Comparison of ENCODE assay signal across 9 cellular contexts in genomic region chr6:46220351-46221220, GRCh38. TPM values are rescaled to one million over a fixed set of nuclear protein-coding genes. Genes with fewer than 3 reads are reported as not detected.
DNase-seq lines count a peak whose midpoint lies in the region; ATAC-seq lines count a peak whose summit lies in the region.
"Had no signal": no experiment of that assay in that cellular context is flagged by ENCODE, and none has a peak within 500 bp of the region (broad histone marks: within the 10 kb centered on the region; RNA-seq: fewer than 3 reads in every experiment).

No MANE protein-coding gene starts in this region.

- no peak overlapping the region for H4K91ac ChIP-seq in mesenchymal stem cell (ENCODE audit: low read length)

- no peak overlapping the region for H2BK15ac ChIP-seq in mesenchymal stem cell (ENCODE audit: low read depth, poor library complexity, severe bottlenecking)

- H2AFZ ChIP-seq in mesenchymal stem cell (ENCODE audit: low read depth, low read length), result no peak overlapping the region

- no peak overlapping the region for H2BK120ac ChIP-seq in mesenchymal stem cell (ENCODE audit: low read depth, low read length)

- H2BK5ac ChIP-seq in mesenchymal stem cell (ENCODE audit: low read depth, low read length, poor library complexity, severe bottlenecking), result no peak overlapping the region

- H3K79me1 ChIP-seq in mesenchymal stem cell (replicated peaks; ENCODE audit: low read length, poor library complexity, severe bottlenecking), result no peaks in the 10 kb centered on the region

- H3K27ac ChIP-seq in mesenchymal stem cell (ENCODE audit: low read length, poor library complexity, severe bottlenecking), result no peak overlapping the region
- H3K27ac ChIP-seq: 22Rv1 had no signal

- H3K4ac ChIP-seq in mesenchymal stem cell (ENCODE audit: low read depth in 1 of 2, low read length in 2 of 2), result no peak overlapping the region

- no peaks in the 10 kb centered on the region for H3K9me3 ChIP-seq in mesenchymal stem cell (ENCODE audit: control insufficient read depth, low read length)

- no peak overlapping the region for H2BK12ac ChIP-seq in mesenchymal stem cell (ENCODE audit: low read length in 2 of 2)

- no peak overlapping the region for H3K14ac ChIP-seq in mesenchymal stem cell (ENCODE audit: low read length in 2 of 2)

- no peak overlapping the region for H3K4me3 ChIP-seq in mesenchymal stem cell (ENCODE audit: insufficient read depth in 1 of 2, low read depth in 1 of 2, low read length in 2 of 2)

- H3K4me2 ChIP-seq in mesenchymal stem cell (ENCODE audit: low read length, poor library complexity, severe bottlenecking), result peak overlapping the region; percentile 38

- no peaks in the 10 kb centered on the region for H3K36me3 ChIP-seq in mesenchymal stem cell (ENCODE audit: control insufficient read depth in 1 of 2, insufficient read depth in 2 of 2, low read depth in 1 of 2, low read length in 2 of 2)

- peak; percentile 27 for DNase-seq in SIG-M5 treated with dmso at 0.1 percent for 504 hours (lab: John Stamatoyannopoulos, UW; ENCODE audit: unreplicated experiment)
- no peak for DNase-seq in SIG-M5 (lab: John Stamatoyannopoulos, UW)
- no peak for DNase-seq in mesenchymal stem cell
- DNase-seq in Ammon's horn (ENCODE audit: low spot score), result no peak
- no peak for DNase-seq in AML-193 (lab: John Stamatoyannopoulos, UW)
- DNase-seq in cerebellum (ENCODE audit: low spot score), result no peak

- no peak overlapping the region for H3K18ac ChIP-seq in mesenchymal stem cell (ENCODE audit: low read depth in 1 of 2, low read length in 2 of 2)

- no peak overlapping the region for H3K23ac ChIP-seq in mesenchymal stem cell (ENCODE audit: low read length in 2 of 2)

- peak; percentile 64 for ATAC-seq in GM21576 (IDR thresholded peaks at IDR 0.05; ENCODE audit: unreplicated experiment)
- ATAC-seq in HG03521 (IDR thresholded peaks at IDR 0.05; ENCODE audit: unreplicated experiment), result peak; percentile 72

- no peak overlapping the region for H4K8ac ChIP-seq in mesenchymal stem cell (ENCODE audit: low read length)

- no peak overlapping the region for H2AK5ac ChIP-seq in mesenchymal stem cell (ENCODE audit: low read length, severe bottlenecking)

- H3K9ac ChIP-seq in mesenchymal stem cell (ENCODE audit: low read length), result no peak overlapping the region

- no peaks in the 10 kb centered on the region for H3K27me3 ChIP-seq in mesenchymal stem cell (ENCODE audit: control insufficient read depth in 1 of 2, insufficient read depth in 1 of 2, low read length in 2 of 2)

- WGBS in mesenchymal stem cell, result 56% methylated on average over 6 of the region's 6 CpGs

- no peaks in the 10 kb centered on the region for H3K4me1 ChIP-seq in mesenchymal stem cell (ENCODE audit: control insufficient read depth, insufficient read depth, low read depth, low read length)

RNA-seq across cellular contexts. Expression of gene ENPP5, which starts 49.8 kb away (rescaled TPM):
- polyA plus RNA-seq in mesenchymal stem cell (2013, experiment 1 of 2), result 0.03 TPM
- 0.01 TPM for polyA plus RNA-seq in mesenchymal stem cell (2013, experiment 2 of 2)
- total RNA-seq in cerebellum, result 19.8 TPM
